ENCODE assay signal across 17 cellular contexts in genomic region chr5:64295100-64295499, GRCh38.
"Had no signal": no experiment of that assay in that cellular context is flagged by ENCODE, and none has a peak within 500 bp of the region (broad histone marks: within the 10 kb centered on the region; RNA-seq: fewer than 3 reads in every experiment).

No MANE protein-coding gene starts in this region.

- H3K4me3 ChIP-seq: ascending aorta, dorsolateral prefrontal cortex, gastroesophageal sphincter, thyroid gland, uterus had no signal

- H3K9me3 ChIP-seq: neutrophil, thyroid gland, uterus had no signal

- ATAC-seq: activated CD4-positive, alpha-beta T cell treated with anti-CD3 and anti-CD28 coated beads for 36 hours; activated CD8-positive, alpha-beta memory T cell treated with anti-CD3 and anti-CD28 coated beads, Interleukin-2, amount 10 ng/mL, durations not matched to agents 7 days and 5 days; gastroesophageal sphincter; left lobe of liver; natural killer cell had no signal

- H3K27ac ChIP-seq: ascending aorta, dorsolateral prefrontal cortex, gastroesophageal sphincter, neutrophil, thyroid gland, uterus had no signal

- H3K36me3 ChIP-seq: ascending aorta, gastroesophageal sphincter, neutrophil, thyroid gland, uterus had no signal

- DNase-seq: activated CD4-positive, alpha-beta memory T cell treated with anti-CD3 and anti-CD28 coated beads for 36 hours; activated CD4-positive, alpha-beta T cell treated with anti-CD3 and anti-CD28 coated beads for 36 hours; activated CD8-positive, alpha-beta memory T cell treated with anti-CD3 and anti-CD28 coated beads, Interleukin-2, amount 10 ng/mL, durations not matched to agents 7 days and 5 days; activated naive CD4-positive, alpha-beta T cell treated with anti-CD3 and anti-CD28 coated beads, Interleukin-2, amount 10 ng/mL, durations not matched to agents 7 days and 5 days; activated T-cell treated with anti-CD3 and anti-CD28 coated beads, Interleukin-2, amount 50 U/mL, for 1 hour; islet precursor cell; mesenchymal stem cell; natural killer cell; stimulated activated CD4-positive, alpha-beta T cell treated with anti-CD3 and anti-CD28 coated beads, Interleukin-12 subunit alpha, Interleukin-12 subunit beta, amount 100 ng/mL, for 4 hours; stimulated activated CD4-positive, alpha-beta T cell treated with anti-CD3 and anti-CD28 coated beads, Interleukin-2, amount 100 ng/mL, for 24 hours; thyroid gland; uterus had no signal

- H3K4me1 ChIP-seq: ascending aorta, gastroesophageal sphincter, uterus had no signal

- H3K27me3 ChIP-seq: ascending aorta, dorsolateral prefrontal cortex, gastroesophageal sphincter, neutrophil, thyroid gland, uterus had no signal
